Comparison of ENCODE assay signal across 8 cellular contexts in the genomic region with DNA sequence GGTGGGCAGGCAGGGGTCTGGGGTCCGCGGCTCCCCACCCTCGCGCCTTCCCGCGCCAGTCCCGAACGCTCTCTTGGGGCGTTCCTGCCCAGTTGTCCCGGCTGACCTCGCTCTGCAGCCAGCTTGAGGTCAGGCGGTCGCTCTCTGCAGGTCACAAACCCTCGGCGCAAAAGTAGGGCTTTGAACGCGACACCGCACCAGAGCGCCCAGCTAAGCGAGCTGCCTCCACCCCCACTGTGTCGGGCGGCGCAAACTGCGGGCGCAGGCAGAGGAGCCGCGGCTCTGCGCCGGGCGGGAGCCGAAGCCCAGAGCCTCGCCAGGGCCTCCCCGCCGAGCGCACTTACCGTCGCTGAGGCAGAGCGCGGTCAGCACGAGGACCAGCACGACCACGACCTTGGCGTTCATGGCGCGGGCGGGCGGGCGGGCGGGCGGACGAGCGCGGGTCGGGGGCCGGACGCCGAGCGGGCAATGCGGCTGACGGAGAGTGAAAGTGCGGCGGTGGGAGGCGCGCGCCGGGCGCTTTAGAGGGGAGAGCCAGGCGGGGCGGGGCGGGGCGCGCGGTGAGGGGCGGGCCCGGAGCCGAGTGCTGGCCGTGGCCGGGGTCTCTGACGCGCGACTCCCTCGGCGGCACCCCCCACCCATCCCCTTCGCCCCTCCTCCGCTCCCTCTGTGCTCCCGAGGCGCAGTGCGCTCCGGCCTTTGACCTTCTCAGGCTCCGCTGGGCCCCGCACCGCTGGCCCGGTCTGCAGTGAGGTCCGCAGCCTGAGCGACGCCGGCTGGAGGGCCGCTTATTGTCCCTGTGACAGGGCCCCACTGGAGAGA. TPM values are rescaled to one million over a fixed set of nuclear protein-coding genes. Genes with fewer than 3 reads are reported as not detected.
DNase-seq lines count a peak whose midpoint lies in the region; ATAC-seq and TF ChIP-seq lines count a peak whose summit lies in the region.

TSS of gene CXCL12 (minus strand) at position 497 of the 822 bp plus-strand sequence. CDS start at position 405, 92 bp downstream.

- H3K9ac ChIP-seq in NT2/D1 (ENCODE audit: insufficient read length, low read depth) (peak within 1 kb of the TSS; percentile 94), fibroblast of lung (ENCODE audit: insufficient read depth, low read length) (peak within 1 kb of the TSS; percentile 51), neural progenitor cell (no peak within 1 kb of the TSS)

- H3K4me3 Mint-ChIP-seq in neural progenitor cell = peak within 1 kb of the TSS; percentile 81

- H4K20me1 ChIP-seq in fibroblast of lung (ENCODE audit: control insufficient read depth, extremely low read depth, insufficient read depth, low read length) (no peaks in the 10 kb centered on the region), neural progenitor cell (ENCODE audit: low read depth) (peaks cover 21% of the 10 kb centered on the region)

- H3K27me3 ChIP-seq in BE2C (peaks cover 34% of the 10 kb centered on the region), NT2/D1 (ENCODE audit: insufficient read depth, insufficient read length) (peaks cover 10% of the 10 kb centered on the region), fibroblast of lung (ENCODE audit: control insufficient read depth, insufficient read depth, low read length) (no peaks in the 10 kb centered on the region), neural progenitor cell (peaks cover 61% of the 10 kb centered on the region)

- H3K36me3 ChIP-seq in BE2C = no peaks in the 10 kb centered on the region
- H3K36me3 ChIP-seq in NT2/D1 (ENCODE audit: insufficient read depth, insufficient read length, low read length) = peaks cover 1% of the 10 kb centered on the region
- no peaks in the 10 kb centered on the region for H3K36me3 ChIP-seq in fibroblast of lung (ENCODE audit: control insufficient read depth, insufficient read depth, low read length)
- H3K36me3 ChIP-seq in neural progenitor cell = no peaks in the 10 kb centered on the region

- peak within 1 kb of the TSS; percentile 63 for H3K27ac Mint-ChIP-seq in neural progenitor cell

- H3K4me2 ChIP-seq in fibroblast of lung (ENCODE audit: extremely low read depth, insufficient read depth, low read length) (peak within 1 kb of the TSS; percentile 85), neural progenitor cell (peak within 1 kb of the TSS; percentile 94)

- H3K27ac ChIP-seq in fibroblast of lung (ENCODE audit: insufficient read depth, low read length) (no peak within 1 kb of the TSS), neural progenitor cell (no peak within 1 kb of the TSS)

- H3K4me3 ChIP-seq in BE2C (ENCODE audit: low read depth, low read length) (peak within 1 kb of the TSS; percentile 34), NT2/D1 (ENCODE audit: insufficient read length, low read depth) (peak within 1 kb of the TSS; percentile 88), fibroblast of lung (replicated peaks in 1 of 4; ENCODE audit: control extremely low read depth in 1 of 4, insufficient read depth in 1 of 4, low read depth in 3 of 4, low read length in 4 of 4) (peak within 1 kb of the TSS; percentile 49 to 92 (median 66)), neural progenitor cell (peak within 1 kb of the TSS; percentile 52)

- H3K4me1 ChIP-seq in BE2C (no peaks in the 10 kb centered on the region), NT2/D1 (ENCODE audit: insufficient read depth, insufficient read length) (peaks cover 7% of the 10 kb centered on the region), fibroblast of lung (ENCODE audit: control insufficient read depth, extremely low read depth, insufficient read depth, low read length) (peaks cover 2% of the 10 kb centered on the region), neural progenitor cell (peaks cover 43% of the 10 kb centered on the region)

- peaks cover 2% of the 10 kb centered on the region for H3K9me3 Mint-ChIP-seq in neural progenitor cell

- ATAC-seq in GM18517 (IDR thresholded peaks at IDR 0.05; ENCODE audit: unreplicated experiment) = no peak

- peaks cover 38% of the 10 kb centered on the region for H3F3A ChIP-seq in neural progenitor cell (ENCODE audit: low read depth)

- no peak for TF ChIP-seq CTCF in BE2C (IDR thresholded peaks at IDR 0.05; ENCODE audit: low read depth, low read length)
- TF ChIP-seq CTCF in fibroblast of lung (conservative IDR thresholded peaks at IDR 0.05 in 1 of 2, IDR thresholded peaks at IDR 0.05 in 1 of 2; ENCODE audit: low read depth in 1 of 2, low read length in 2 of 2) = no peak
- TF ChIP-seq CTCF in neural progenitor cell (IDR thresholded peaks at IDR 0.05) = no peak

- H3K36me3 Mint-ChIP-seq in neural progenitor cell = no peaks in the 10 kb centered on the region

- H3K27me3 Mint-ChIP-seq in neural progenitor cell (ENCODE audit: insufficient read depth, low read depth) = peaks cover 40% of the 10 kb centered on the region

- H3K9me3 ChIP-seq in BE2C (no peaks in the 10 kb centered on the region), NT2/D1 (ENCODE audit: insufficient read depth, low read length) (no peaks in the 10 kb centered on the region), fibroblast of lung (ENCODE audit: control insufficient read depth, insufficient read depth, low read depth, low read length) (no peaks in the 10 kb centered on the region), neural progenitor cell (ENCODE audit: low read depth) (no peaks in the 10 kb centered on the region)

- H2AFZ ChIP-seq in fibroblast of lung (ENCODE audit: low read length) (peak within 1 kb of the TSS; percentile 21), neural progenitor cell (replicated peaks) (peak within 1 kb of the TSS; percentile 79)

- DNase-seq in BE2C (peak; percentile 22), NT2/D1 (ENCODE audit: low read depth, low spot score) (no peak), fibroblast of lung (ENCODE audit: low read depth in 2 of 2) (peak in 1 of 2 donors; percentile 55), neural progenitor cell (ENCODE audit: low spot score) (peak; percentile 74), NCI-H1048 (lab: John Stamatoyannopoulos, UW) (no peak), activated gamma-delta T cell treated with Interleukin-2 at 50 U/mL for 16 hours (no peak), DMS114 treated with DMSO at 0.1 percent for 48 hours (lab: John Stamatoyannopoulos, UW; ENCODE audit: unreplicated experiment) (no peak)

- H3K79me2 ChIP-seq in fibroblast of lung (ENCODE audit: control insufficient read depth, insufficient read depth, low read length) (peaks cover 26% of the 10 kb centered on the region), neural progenitor cell (ENCODE audit: low read depth) (no peaks in the 10 kb centered on the region)

- H3K4me1 Mint-ChIP-seq in neural progenitor cell = peaks cover 24% of the 10 kb centered on the region

RNA-seq across cellular contexts. Expression of gene CXCL12, which starts in this region (rescaled TPM):
- polyA plus RNA-seq in BE2C (2012; ENCODE audit: insufficient read depth, insufficient read length, low read depth) = 1.1 TPM
- total RNA-seq in fibroblast of lung (526 and 611 TPM in 2 replicates), neural progenitor cell (ENCODE audit: low replicate concordance) (0.09 and 0.74 TPM in 2 replicates)
- polyA plus RNA-seq in fibroblast of lung = 83.3 and 268 TPM in 2 replicates
- polyA plus RNA-seq in fibroblast of lung (2012) = 74.1 and 248 TPM in 2 replicates
- polyA minus RNA-seq in fibroblast of lung (ENCODE audit: low replicate concordance) = 53.2 and 256 TPM in 2 replicates

Comparison
In these comparisons a context has a peak if more than half of its experiments do, and no peak if none do; other contexts are left out.
1. RNA of gene CXCL12 (total RNA-seq): 526 to 611 TPM in fibroblast of lung; 0.09 to 0.74 TPM in neural progenitor cell; every median in the first group is over 100 times any median in the second.
2. Peak in DNase-seq, H3K4me3 ChIP-seq and H3K4me2 ChIP-seq in neural progenitor cell; RNA of the gene not detected or under 1 TPM.
3. H3K4me3 ChIP-seq: peak in every context shown above with its lines; median percentile 88 in NT2/D1; 66 in fibroblast of lung; 52 in neural progenitor cell; 34 in BE2C.